ENCODE assay signal across 11 cellular contexts in the genomic region with DNA sequence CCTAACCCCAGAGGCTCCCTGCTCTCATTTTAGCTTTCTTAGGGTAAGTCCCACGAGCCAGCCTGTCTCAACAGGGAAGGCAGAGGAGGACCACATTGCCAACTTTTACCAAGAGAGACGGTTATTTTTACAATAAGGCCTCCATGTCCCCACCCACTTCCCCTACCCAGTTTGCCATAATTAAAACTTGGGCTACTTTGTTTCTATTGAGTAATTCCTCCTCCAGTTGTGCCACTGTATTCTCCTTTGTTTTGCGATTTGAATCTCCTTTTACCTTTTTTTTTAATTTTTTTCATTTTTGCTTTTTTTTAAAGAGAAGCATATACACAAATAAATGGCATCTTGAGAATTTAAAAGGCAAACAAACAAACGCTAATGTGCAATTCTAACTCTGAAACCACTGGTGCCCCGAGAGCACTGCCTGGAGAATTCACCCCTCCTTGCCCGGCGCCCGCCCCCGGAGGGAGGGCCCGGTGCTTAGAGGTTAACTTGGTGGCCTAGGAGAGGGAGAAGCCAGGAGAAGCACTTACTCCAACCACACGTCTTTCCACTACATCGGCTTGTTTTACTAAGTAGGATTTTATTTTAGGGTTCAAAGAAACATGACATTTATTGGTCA.
DNase-seq lines count a peak whose midpoint lies in the region; ATAC-seq and TF ChIP-seq lines count a peak whose summit lies in the region.
"Had no signal": no experiment of that assay in that cellular context is flagged by ENCODE, and none has a peak within 500 bp of the region (broad histone marks: within the 10 kb centered on the region; RNA-seq: fewer than 3 reads in every experiment).

No MANE protein-coding gene starts in this region.

- ATAC-seq in activated naive CD8-positive, alpha-beta T cell treated with anti-CD3 and anti-CD28 coated beads, Interleukin-2, amount 10 ng/mL, durations not matched to agents 7 days and 5 days (ENCODE audit: low read depth), result no peak
- ATAC-seq in HG03432 (IDR thresholded peaks at IDR 0.05; ENCODE audit: unreplicated experiment), result no peak

- peak overlapping the region; percentile 8 for H3K9ac ChIP-seq in iPS-18a (ENCODE audit: low read length)
- no peak overlapping the region for H3K9ac ChIP-seq in Karpas-422 (ENCODE audit: low read length)

- WGBS in testis, 2 donors, result 38 to 39% methylated on average over 12 of the region's 12 CpGs

- H3K27ac ChIP-seq in iPS-18a (ENCODE audit: low read length) (peak overlapping the region; percentile 30), testis (peak overlapping the region; percentile 26 to 70), Karpas-422 (ENCODE audit: low read length) (no peak overlapping the region)
- H3K27ac ChIP-seq: left lung had no signal

- H3K27ac Mint-ChIP-seq in activated naive CD4-positive, alpha-beta T cell treated with anti-CD3 and anti-CD28 coated beads for 36 hours, result peak overlapping the region; percentile 57
- peak overlapping the region; percentile 9 for H3K27ac Mint-ChIP-seq in activated naive CD8-positive, alpha-beta T cell treated with anti-CD3 and anti-CD28 coated beads, Interleukin-2, amount 10 ng/mL, durations not matched to agents 7 days and 5 days

- no peaks in the 10 kb centered on the region for H3K79me2 ChIP-seq in Karpas-422 (ENCODE audit: low read length)

- H3K4me1 ChIP-seq in iPS-18a (ENCODE audit: control insufficient read depth, low read depth, low read length) (peaks cover 24% of the 10 kb centered on the region), testis (peaks cover 32% of the 10 kb centered on the region), Karpas-422 (ENCODE audit: low read length) (peaks cover 9% of the 10 kb centered on the region)

- no peak overlapping the region for H3K4me2 ChIP-seq in Karpas-422 (ENCODE audit: low read depth, low read length, poor library complexity, severe bottlenecking)

- TF ChIP-seq CTCF in testis (IDR thresholded peaks at IDR 0.05), result no peak

- H3K4me1 Mint-ChIP-seq in activated naive CD4-positive, alpha-beta T cell treated with anti-CD3 and anti-CD28 coated beads for 36 hours (ENCODE audit: low read depth), result peaks cover 52% of the 10 kb centered on the region
- H3K4me1 Mint-ChIP-seq in activated naive CD8-positive, alpha-beta T cell treated with anti-CD3 and anti-CD28 coated beads, Interleukin-2, amount 10 ng/mL, durations not matched to agents 7 days and 5 days, result peaks cover 22% of the 10 kb centered on the region

- no peak for DNase-seq in activated naive CD4-positive, alpha-beta T cell treated with anti-CD3 and anti-CD28 coated beads for 36 hours
- no peak for DNase-seq in activated naive CD4-positive, alpha-beta T cell treated with anti-CD3 and anti-CD28 coated beads, Interleukin-2, amount 50 U/mL, for 16 hours
- DNase-seq in activated naive CD8-positive, alpha-beta T cell treated with anti-CD3 and anti-CD28 coated beads, Interleukin-2, amount 10 ng/mL, durations not matched to agents 7 days and 5 days, result no peak
- DNase-seq in testis, result no peak
- DNase-seq in Karpas-422, result no peak
- DNase-seq in DMS 273 treated with DMSO at 0.1 percent for 48 hours (lab: John Stamatoyannopoulos, UW), result no peak
- DNase-seq: erythroblast, NCI-H1694 treated with DMSO at 0.1 percent for 48 hours had no signal

- intact Hi-C loops in activated naive CD4-positive, alpha-beta T cell treated with anti-CD3 and anti-CD28 coated beads for 36 hours (cut with micrococcal nuclease), result loop anchor here (10.0 kb wide), 1 partner anchor 796 kb away; a partner anchor contains a TSS
- intact Hi-C loops in testis (cut with DNase I; ENCODE audit: low total_unique reads), result no loop called here

- H4K20me1 ChIP-seq in Karpas-422 (ENCODE audit: insufficient read depth, low read depth, low read length), result 0 out of 2 replicates have a peak, but pooled peaks cover 3% of the 10 kb centered on the region

- no peak overlapping the region for H3K4me3 ChIP-seq in iPS-18a (ENCODE audit: low read length)
- H3K4me3 ChIP-seq in testis, result no peak overlapping the region
- H3K4me3 ChIP-seq in Karpas-422 (ENCODE audit: low read length), result no peak overlapping the region
- H3K4me3 ChIP-seq: left lung had no signal

- H3K27me3 Mint-ChIP-seq in activated naive CD4-positive, alpha-beta T cell treated with anti-CD3 and anti-CD28 coated beads for 36 hours (ENCODE audit: low read depth), result no peaks in the 10 kb centered on the region
- H3K27me3 Mint-ChIP-seq in activated naive CD8-positive, alpha-beta T cell treated with anti-CD3 and anti-CD28 coated beads, Interleukin-2, amount 10 ng/mL, durations not matched to agents 7 days and 5 days, result no peaks in the 10 kb centered on the region

- H3K9me3 ChIP-seq in iPS-18a (ENCODE audit: control insufficient read depth, low read depth, low read length) (no peaks in the 10 kb centered on the region), testis (no peaks in the 10 kb centered on the region), Karpas-422 (ENCODE audit: low read length) (no peaks in the 10 kb centered on the region)
- H3K9me3 ChIP-seq: left lung had no signal

- no peaks in the 10 kb centered on the region for H3K9me2 ChIP-seq in Karpas-422 (replicated peaks; ENCODE audit: insufficient read depth, low read length)

- CTCF ChIA-PET in activated naive CD4-positive, alpha-beta T cell treated with anti-CD3 and anti-CD28 coated beads for 36 hours (lab: Charles Lee), result interaction anchor here (0.6 kb wide), 1 partner anchor 11 kb away, joined by 3 read pairs; no protein-coding TSS in a partner anchor

- TF ChIP-seq POLR2A in testis (IDR thresholded peaks at IDR 0.05), result no peak

- no peaks in the 10 kb centered on the region for H3K9me3 Mint-ChIP-seq in activated naive CD4-positive, alpha-beta T cell treated with anti-CD3 and anti-CD28 coated beads for 36 hours
- no peaks in the 10 kb centered on the region for H3K9me3 Mint-ChIP-seq in activated naive CD8-positive, alpha-beta T cell treated with anti-CD3 and anti-CD28 coated beads, Interleukin-2, amount 10 ng/mL, durations not matched to agents 7 days and 5 days

- H2AFZ ChIP-seq in Karpas-422 (ENCODE audit: low read length), result no peak overlapping the region

- H3K36me3 ChIP-seq in iPS-18a (ENCODE audit: control insufficient read depth, low read depth, low read length), result no peaks in the 10 kb centered on the region
- H3K36me3 ChIP-seq in testis (ENCODE audit: low read depth, missing control alignments), result no peaks in the 10 kb centered on the region
- H3K36me3 ChIP-seq in Karpas-422 (ENCODE audit: insufficient read depth, low read length), result no peaks in the 10 kb centered on the region

- POLR2A ChIA-PET in activated naive CD8-positive, alpha-beta T cell treated with anti-CD3 and anti-CD28 coated beads, Interleukin-2, amount 10 ng/mL, durations not matched to agents 7 days and 5 days (lab: Charles Lee), result no interaction called here

- peaks cover 28% of the 10 kb centered on the region for H3K36me3 Mint-ChIP-seq in activated naive CD4-positive, alpha-beta T cell treated with anti-CD3 and anti-CD28 coated beads for 36 hours (ENCODE audit: low read depth)
- H3K36me3 Mint-ChIP-seq in activated naive CD8-positive, alpha-beta T cell treated with anti-CD3 and anti-CD28 coated beads, Interleukin-2, amount 10 ng/mL, durations not matched to agents 7 days and 5 days, result peaks cover 58% of the 10 kb centered on the region

- no peak overlapping the region for H3K4me3 Mint-ChIP-seq in activated naive CD4-positive, alpha-beta T cell treated with anti-CD3 and anti-CD28 coated beads for 36 hours
- no peak overlapping the region for H3K4me3 Mint-ChIP-seq in activated naive CD8-positive, alpha-beta T cell treated with anti-CD3 and anti-CD28 coated beads, Interleukin-2, amount 10 ng/mL, durations not matched to agents 7 days and 5 days

- H3K27me3 ChIP-seq in iPS-18a (ENCODE audit: control insufficient read depth, insufficient read depth, low read length) (no peaks in the 10 kb centered on the region), testis (no peaks in the 10 kb centered on the region), Karpas-422 (ENCODE audit: low read length) (no peaks in the 10 kb centered on the region)
- H3K27me3 ChIP-seq: left lung had no signal
